Comparison of ENCODE assay signal across 7 cellular contexts in genomic region chr9:109967651-109968331, GRCh38.
DNase-seq lines count a peak whose midpoint lies in the region; ATAC-seq and TF ChIP-seq lines count a peak whose summit lies in the region.

No MANE protein-coding gene starts in this region.

- TF ChIP-seq CTCF in parathyroid adenoma (IDR thresholded peaks at IDR 0.05) (no peak), Calu3 (IDR thresholded peaks at IDR 0.05; ENCODE audit: unreplicated experiment) (no peak)

- CTCF ChIA-PET in Calu3 (lab: Charles Lee): interaction anchor here (0.5 to 0.7 kb wide), 2 partner anchors 9 to 67 kb away, joined by 3 to 6 read pairs; no protein-coding TSS in a partner anchor

- peak overlapping the region; percentile 89 for H3K27ac Mint-ChIP-seq in T-helper 1 cell treated with Interleukin-12 subunit alpha and Interleukin-12 subunit beta and Interleukin-4 antibody, amounts not matched to agents 30 μg/mL and 1 μg/mL, for 36 hours
- H3K27ac Mint-ChIP-seq in Calu3 (ENCODE audit: unreplicated experiment): no peak overlapping the region

- no peak overlapping the region for H3K4me3 ChIP-seq in parathyroid adenoma (ENCODE audit: low read depth, low read length)

- H3K36me3 ChIP-seq in parathyroid adenoma (ENCODE audit: control insufficient read depth, insufficient read depth, low read length): no peaks in the 10 kb centered on the region

- no peaks in the 10 kb centered on the region for H3K9me3 Mint-ChIP-seq in T-helper 1 cell treated with Interleukin-12 subunit alpha and Interleukin-12 subunit beta and Interleukin-4 antibody, amounts not matched to agents 30 μg/mL and 1 μg/mL, for 36 hours
- no peaks in the 10 kb centered on the region for H3K9me3 Mint-ChIP-seq in Calu3 (ENCODE audit: low read depth, unreplicated experiment)

- BruUV-seq in Calu3 (replicated peaks; lab: Mats Ljungman, UMichigan): no TSS peak

- peaks cover 16% of the 10 kb centered on the region for H3K36me3 Mint-ChIP-seq in T-helper 1 cell treated with Interleukin-12 subunit alpha and Interleukin-12 subunit beta and Interleukin-4 antibody, amounts not matched to agents 30 μg/mL and 1 μg/mL, for 36 hours (ENCODE audit: low read depth)
- H3K36me3 Mint-ChIP-seq in Calu3 (ENCODE audit: insufficient read depth, unreplicated experiment): no peaks in the 10 kb centered on the region

- peak overlapping the region; percentile 51 for H3K27ac ChIP-seq in parathyroid adenoma

- H3K27me3 ChIP-seq in parathyroid adenoma (ENCODE audit: control insufficient read depth, insufficient read depth, low read length): no peaks in the 10 kb centered on the region

- H3K9me3 ChIP-seq in parathyroid adenoma (ENCODE audit: control insufficient read depth, low read length): no peaks in the 10 kb centered on the region

- no peaks in the 10 kb centered on the region for H3K4me1 ChIP-seq in parathyroid adenoma

- peaks cover 13% of the 10 kb centered on the region for H3K27me3 Mint-ChIP-seq in T-helper 1 cell treated with Interleukin-12 subunit alpha and Interleukin-12 subunit beta and Interleukin-4 antibody, amounts not matched to agents 30 μg/mL and 1 μg/mL, for 36 hours (ENCODE audit: low read depth)
- H3K27me3 Mint-ChIP-seq in Calu3 (ENCODE audit: unreplicated experiment): peaks cover 17% of the 10 kb centered on the region

- peak overlapping the region; percentile 57 for H3K4me3 Mint-ChIP-seq in T-helper 1 cell treated with Interleukin-12 subunit alpha and Interleukin-12 subunit beta and Interleukin-4 antibody, amounts not matched to agents 30 μg/mL and 1 μg/mL, for 36 hours
- no peak overlapping the region for H3K4me3 Mint-ChIP-seq in Calu3 (ENCODE audit: low read depth, unreplicated experiment)

- H3K4me2 ChIP-seq in parathyroid adenoma (ENCODE audit: low read length): no peak overlapping the region

- H3K9ac ChIP-seq in parathyroid adenoma: no peak overlapping the region

- no peak overlapping the region for H2AFZ ChIP-seq in parathyroid adenoma

- peaks cover 72% of the 10 kb centered on the region for H3K4me1 Mint-ChIP-seq in T-helper 1 cell treated with Interleukin-12 subunit alpha and Interleukin-12 subunit beta and Interleukin-4 antibody, amounts not matched to agents 30 μg/mL and 1 μg/mL, for 36 hours (ENCODE audit: low read depth)
- no peaks in the 10 kb centered on the region for H3K4me1 Mint-ChIP-seq in Calu3 (ENCODE audit: low read depth, unreplicated experiment)

- intact Hi-C loops in Calu3 (cut with micrococcal nuclease; ENCODE audit: unreplicated experiment): no loop called here

- DNase-seq in Calu3: no peak
- no peak for DNase-seq in NCI-H774 (lab: John Stamatoyannopoulos, UW)
- DNase-seq in GDM1 (lab: John Stamatoyannopoulos, UW): no peak

- H3K79me2 ChIP-seq in parathyroid adenoma: no peaks in the 10 kb centered on the region

- peak; percentile 41 for ATAC-seq in GM19035 (IDR thresholded peaks at IDR 0.05; ENCODE audit: unreplicated experiment)
- ATAC-seq in HG02840 (IDR thresholded peaks at IDR 0.05; ENCODE audit: low FRiP score, unreplicated experiment): peak; percentile 28
